Comparison of ENCODE assay signal across 1 cellular context in genomic region chr16:88387941-88388627, GRCh38.
TF ChIP-seq lines count a peak whose summit lies in the region.

No MANE protein-coding gene starts in this region.

TF ChIP-seq in GM23338, 12 proteins besides CTCF, POLR2A, EP300 and RAD21 (continued from another document):
- TF ChIP-seq, protein P1, sequence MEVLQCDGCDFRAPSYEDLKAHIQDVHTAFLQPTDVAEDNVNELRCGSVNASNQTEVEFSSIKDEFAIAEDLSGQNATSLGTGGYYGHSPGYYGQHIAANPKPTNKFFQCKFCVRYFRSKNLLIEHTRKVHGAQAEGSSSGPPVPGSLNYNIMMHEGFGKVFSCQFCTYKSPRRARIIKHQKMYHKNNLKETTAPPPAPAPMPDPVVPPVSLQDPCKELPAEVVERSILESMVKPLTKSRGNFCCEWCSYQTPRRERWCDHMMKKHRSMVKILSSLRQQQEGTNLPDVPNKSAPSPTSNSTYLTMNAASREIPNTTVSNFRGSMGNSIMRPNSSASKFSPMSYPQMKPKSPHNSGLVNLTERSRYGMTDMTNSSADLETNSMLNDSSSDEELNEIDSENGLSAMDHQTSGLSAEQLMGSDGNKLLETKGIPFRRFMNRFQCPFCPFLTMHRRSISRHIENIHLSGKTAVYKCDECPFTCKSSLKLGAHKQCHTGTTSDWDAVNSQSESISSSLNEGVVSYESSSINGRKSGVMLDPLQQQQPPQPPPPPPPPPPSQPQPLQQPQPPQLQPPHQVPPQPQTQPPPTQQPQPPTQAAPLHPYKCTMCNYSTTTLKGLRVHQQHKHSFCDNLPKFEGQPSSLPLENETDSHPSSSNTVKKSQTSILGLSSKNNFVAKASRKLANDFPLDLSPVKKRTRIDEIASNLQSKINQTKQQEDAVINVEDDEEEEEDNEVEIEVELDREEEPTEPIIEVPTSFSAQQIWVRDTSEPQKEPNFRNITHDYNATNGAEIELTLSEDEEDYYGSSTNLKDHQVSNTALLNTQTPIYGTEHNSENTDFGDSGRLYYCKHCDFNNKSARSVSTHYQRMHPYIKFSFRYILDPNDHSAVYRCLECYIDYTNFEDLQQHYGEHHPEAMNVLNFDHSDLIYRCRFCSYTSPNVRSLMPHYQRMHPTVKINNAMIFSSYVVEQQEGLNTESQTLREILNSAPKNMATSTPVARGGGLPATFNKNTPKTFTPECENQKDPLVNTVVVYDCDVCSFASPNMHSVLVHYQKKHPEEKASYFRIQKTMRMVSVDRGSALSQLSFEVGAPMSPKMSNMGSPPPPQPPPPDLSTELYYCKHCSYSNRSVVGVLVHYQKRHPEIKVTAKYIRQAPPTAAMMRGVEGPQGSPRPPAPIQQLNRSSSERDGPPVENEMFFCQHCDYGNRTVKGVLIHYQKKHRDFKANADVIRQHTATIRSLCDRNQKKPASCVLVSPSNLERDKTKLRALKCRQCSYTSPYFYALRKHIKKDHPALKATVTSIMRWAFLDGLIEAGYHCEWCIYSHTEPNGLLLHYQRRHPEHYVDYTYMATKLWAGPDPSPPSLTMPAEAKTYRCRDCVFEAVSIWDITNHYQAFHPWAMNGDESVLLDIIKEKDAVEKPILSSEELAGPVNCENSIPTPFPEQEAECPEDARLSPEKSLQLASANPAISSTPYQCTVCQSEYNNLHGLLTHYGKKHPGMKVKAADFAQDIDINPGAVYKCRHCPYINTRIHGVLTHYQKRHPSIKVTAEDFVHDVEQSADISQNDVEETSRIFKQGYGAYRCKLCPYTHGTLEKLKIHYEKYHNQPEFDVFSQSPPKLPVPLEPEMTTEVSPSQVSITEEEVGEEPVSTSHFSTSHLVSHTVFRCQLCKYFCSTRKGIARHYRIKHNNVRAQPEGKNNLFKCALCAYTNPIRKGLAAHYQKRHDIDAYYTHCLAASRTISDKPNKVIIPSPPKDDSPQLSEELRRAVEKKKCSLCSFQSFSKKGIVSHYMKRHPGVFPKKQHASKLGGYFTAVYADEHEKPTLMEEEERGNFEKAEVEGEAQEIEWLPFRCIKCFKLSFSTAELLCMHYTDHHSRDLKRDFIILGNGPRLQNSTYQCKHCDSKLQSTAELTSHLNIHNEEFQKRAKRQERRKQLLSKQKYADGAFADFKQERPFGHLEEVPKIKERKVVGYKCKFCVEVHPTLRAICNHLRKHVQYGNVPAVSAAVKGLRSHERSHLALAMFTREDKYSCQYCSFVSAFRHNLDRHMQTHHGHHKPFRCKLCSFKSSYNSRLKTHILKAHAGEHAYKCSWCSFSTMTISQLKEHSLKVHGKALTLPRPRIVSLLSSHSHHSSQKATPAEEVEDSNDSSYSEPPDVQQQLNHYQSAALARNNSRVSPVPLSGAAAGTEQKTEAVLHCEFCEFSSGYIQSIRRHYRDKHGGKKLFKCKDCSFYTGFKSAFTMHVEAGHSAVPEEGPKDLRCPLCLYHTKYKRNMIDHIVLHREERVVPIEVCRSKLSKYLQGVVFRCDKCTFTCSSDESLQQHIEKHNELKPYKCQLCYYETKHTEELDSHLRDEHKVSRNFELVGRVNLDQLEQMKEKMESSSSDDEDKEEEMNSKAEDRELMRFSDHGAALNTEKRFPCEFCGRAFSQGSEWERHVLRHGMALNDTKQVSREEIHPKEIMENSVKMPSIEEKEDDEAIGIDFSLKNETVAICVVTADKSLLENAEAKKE (CRISPR knock-in tag; IDR thresholded peaks at IDR 0.05): no peak
- TF ChIP-seq JUNB (IDR thresholded peaks at IDR 0.05; ENCODE audit: unreplicated experiment) (no peak), POLR2AphosphoS5 (IDR thresholded peaks at IDR 0.05; ENCODE audit: low read depth) (no peak)
TF ChIP-seq in GM23338: peak in this region for 0.
